Comparison of ENCODE assay signal across 13 cellular contexts in genomic region chr7:150381096-150381495, GRCh38. TPM values are rescaled to one million over a fixed set of nuclear protein-coding genes. Genes with fewer than 3 reads are reported as not detected.
DNase-seq lines count a peak whose midpoint lies in the region; ATAC-seq and TF ChIP-seq lines count a peak whose summit lies in the region.
"Had no signal": no experiment of that assay in that cellular context is flagged by ENCODE, and none has a peak within 500 bp of the region (broad histone marks: within the 10 kb centered on the region; RNA-seq: fewer than 3 reads in every experiment).

No MANE protein-coding gene starts in this region.

- peak; percentile 16 for TF ChIP-seq POLR2A in GM19099 (IDR thresholded peaks at IDR 0.05; ENCODE audit: extremely low read depth, insufficient read length, low read depth)
- TF ChIP-seq POLR2A in heart left ventricle (IDR thresholded peaks at IDR 0.05): no peak

- no peak for DNase-seq in stimulated activated naive B cell treated with anti-CD40 and anti-IgM and Interleukin-4, amounts not matched to agents 10 μg/mL and 1 μg/mL and 100 μg/mL, for 72 hours
- DNase-seq in KBM-7 (no peak), heart left ventricle (no peak)
- DNase-seq: effector memory CD4-positive, alpha-beta T cell; foreskin fibroblast; Kasumi-1; NCI-H2081 treated with DMSO at 0.1 percent for 48 hours; right cardiac atrium had no signal

- H3K9me2 ChIP-seq in OCI-LY1 (ENCODE audit: low read depth, low read length): no peaks in the 10 kb centered on the region

- H3K4me3 ChIP-seq in OCI-LY1 (ENCODE audit: low read depth, low read length, poor library complexity, severe bottlenecking) (peak overlapping the region; percentile 79), iPS-20b (ENCODE audit: low read length) (peak overlapping the region; percentile 95; the same call in 1 of the 2 replicates), heart left ventricle (no peak overlapping the region)

- 81 to 88% (median 87%) methylated on average over 9 of the region's 9 CpGs for WGBS in heart left ventricle, 4 donors

- no peaks in the 10 kb centered on the region for H3K9me3 Mint-ChIP-seq in stimulated activated naive B cell treated with anti-CD40 and anti-IgM and Interleukin-4, amounts not matched to agents 10 μg/mL and 1 μg/mL and 100 μg/mL, for 72 hours

- no peaks in the 10 kb centered on the region for H3K27me3 Mint-ChIP-seq in stimulated activated naive B cell treated with anti-CD40 and anti-IgM and Interleukin-4, amounts not matched to agents 10 μg/mL and 1 μg/mL and 100 μg/mL, for 72 hours

- 0 out of 2 replicates have a peak, but pooled peaks cover 5% of the 10 kb centered on the region for H3F3A ChIP-seq in OCI-LY1 (ENCODE audit: insufficient read depth, low read length)

- TF ChIP-seq CTCF in OCI-LY1 (IDR thresholded peaks at IDR 0.05; ENCODE audit: low read length): no peak
- no peak for TF ChIP-seq CTCF in heart left ventricle (IDR thresholded peaks at IDR 0.05)

- H3K9me3 ChIP-seq in OCI-LY1 (ENCODE audit: low read length) (no peaks in the 10 kb centered on the region), iPS-20b (ENCODE audit: insufficient read depth, low read depth, low read length) (no peaks in the 10 kb centered on the region), heart left ventricle (no peaks in the 10 kb centered on the region)
- H3K9me3 ChIP-seq: Caco-2 had no signal

- H2AFZ ChIP-seq in OCI-LY1 (ENCODE audit: low read length): no peak overlapping the region

- peak overlapping the region; percentile 95 for H3K27ac Mint-ChIP-seq in stimulated activated naive B cell treated with anti-CD40 and anti-IgM and Interleukin-4, amounts not matched to agents 10 μg/mL and 1 μg/mL and 100 μg/mL, for 72 hours

- peak overlapping the region; percentile 4 for H3K27ac ChIP-seq in OCI-LY1 (ENCODE audit: low read depth, low read length, poor library complexity, severe bottlenecking)
- no peak overlapping the region for H3K27ac ChIP-seq in iPS-20b (ENCODE audit: low read length)
- peak overlapping the region in 1 of 12 donors; percentile 92 for H3K27ac ChIP-seq in heart left ventricle

- H3K4me2 ChIP-seq in OCI-LY1 (ENCODE audit: low read length): peak overlapping the region; percentile 77; the same call in 1 of the 2 replicates

- in situ Hi-C loops in KBM-7 (cut with MboI; ENCODE audit: low pct_unique_long_range_greater_than_20kb, low sequenced_read_pairs): no loop called here

- no peak for ATAC-seq in stimulated activated naive B cell treated with anti-CD40 and anti-IgM and Interleukin-4, amounts not matched to agents 10 μg/mL and 1 μg/mL and 100 μg/mL, for 72 hours (replicated peaks)
- ATAC-seq in heart left ventricle: no peak
- no peak for ATAC-seq in HG03565 (IDR thresholded peaks at IDR 0.05; ENCODE audit: unreplicated experiment)
- ATAC-seq: right cardiac atrium had no signal

- H4K20me1 ChIP-seq in OCI-LY1 (ENCODE audit: insufficient read depth, low read length): no peaks in the 10 kb centered on the region

- H3K79me2 ChIP-seq in OCI-LY1 (ENCODE audit: insufficient read depth, low read length): no peaks in the 10 kb centered on the region

- H3K36me3 Mint-ChIP-seq in stimulated activated naive B cell treated with anti-CD40 and anti-IgM and Interleukin-4, amounts not matched to agents 10 μg/mL and 1 μg/mL and 100 μg/mL, for 72 hours: peaks cover 12 to 22% of the 10 kb centered on the region in 2 donors

- peak overlapping the region; percentile 93 for H3K4me3 Mint-ChIP-seq in stimulated activated naive B cell treated with anti-CD40 and anti-IgM and Interleukin-4, amounts not matched to agents 10 μg/mL and 1 μg/mL and 100 μg/mL, for 72 hours

- H3K27me3 ChIP-seq in OCI-LY1 (ENCODE audit: insufficient read depth, low read length): no peaks in the 10 kb centered on the region
- no peaks in the 10 kb centered on the region for H3K27me3 ChIP-seq in iPS-20b (ENCODE audit: insufficient read depth, low read length)
- no peaks in the 10 kb centered on the region for H3K27me3 ChIP-seq in heart left ventricle

- H3K9ac ChIP-seq in OCI-LY1 (ENCODE audit: low read length) (no peak overlapping the region), iPS-20b (ENCODE audit: low read depth, low read length) (peak overlapping the region; percentile 95; the same call in 1 of the 2 replicates)

- H3K4me1 ChIP-seq in OCI-LY1 (ENCODE audit: insufficient read depth, low read length, severe bottlenecking) (peaks cover 71% of the 10 kb centered on the region), iPS-20b (ENCODE audit: insufficient read depth, low read length) (peaks cover 57% of the 10 kb centered on the region), heart left ventricle (peaks cover 0 to 52% (median 20%) of the 10 kb centered on the region in 12 donors)

- intact Hi-C loops in heart left ventricle (cut with DNase I): no loop called here

- H3K4me1 Mint-ChIP-seq in stimulated activated naive B cell treated with anti-CD40 and anti-IgM and Interleukin-4, amounts not matched to agents 10 μg/mL and 1 μg/mL and 100 μg/mL, for 72 hours: peaks cover 58 to 84% of the 10 kb centered on the region in 2 donors

- H3K36me3 ChIP-seq in OCI-LY1 (ENCODE audit: insufficient read depth, low read length): no peaks in the 10 kb centered on the region
- peaks cover 10% of the 10 kb centered on the region for H3K36me3 ChIP-seq in iPS-20b (ENCODE audit: insufficient read depth, low read depth, low read length)
- H3K36me3 ChIP-seq in heart left ventricle: peaks cover 0 to 3% (median 0%) of the 10 kb centered on the region in 9 donors

RNA-seq across cellular contexts. Expression of gene ZNF775, which starts 2.0 kb away (rescaled TPM):
- 1 to 10 TPM; 2.1 to 5.0 (median 3.3) TPM for total RNA-seq in heart left ventricle
- 1 to 10 TPM; 1.8 to 4.4 TPM for polyA plus RNA-seq in heart left ventricle

RNA-seq across cellular contexts. Expression of gene REPIN1, which starts 12.5 kb away (rescaled TPM):
- 100 to 1,000 TPM in 5 of 9 donors, 10 to 100 TPM in 4; 90.4 to 141 (median 100) TPM for total RNA-seq in heart left ventricle
- polyA plus RNA-seq in heart left ventricle: 10 to 100 TPM; 49.8 to 79.6 TPM

RNA-seq across cellular contexts. Expression of gene RARRES2, which starts 39.7 kb away (rescaled TPM):
- 100 to 1,000 TPM in 2 of 9 donors, 10 to 100 TPM in 3, 1 to 10 TPM in 4; 3.9 to 108 (median 12.6) TPM for total RNA-seq in heart left ventricle
- 10 to 100 TPM in 1 of 2 donors, 1 to 10 TPM in 1; 9.2 to 16.0 TPM for polyA plus RNA-seq in heart left ventricle
- total RNA-seq: Caco-2 had no signal

RNA-seq across cellular contexts. Expression of gene ACTR3C, which starts 57.8 kb away (rescaled TPM):
- total RNA-seq in heart left ventricle: 1 to 10 TPM; 1.6 to 5.9 (median 3.7) TPM
- polyA plus RNA-seq in heart left ventricle: 1 to 10 TPM; 2.2 to 4.5 TPM

RNA-seq across cellular contexts. Expression of gene LRRC61, which starts 57.9 kb away (rescaled TPM):
- total RNA-seq in heart left ventricle: 1 to 10 TPM; 2.1 to 9.4 (median 4.6) TPM
- 1 to 10 TPM; 1.8 to 8.3 TPM for polyA plus RNA-seq in heart left ventricle

Comparison
In these comparisons a context has a peak if more than half of its experiments do, and no peak if none do; other contexts are left out.
1. H3K4me3 ChIP-seq: peak in OCI-LY1 (single experiment) and iPS-20b (single experiment); none in heart left ventricle (0 of 12).